In the genomic region with DNA sequence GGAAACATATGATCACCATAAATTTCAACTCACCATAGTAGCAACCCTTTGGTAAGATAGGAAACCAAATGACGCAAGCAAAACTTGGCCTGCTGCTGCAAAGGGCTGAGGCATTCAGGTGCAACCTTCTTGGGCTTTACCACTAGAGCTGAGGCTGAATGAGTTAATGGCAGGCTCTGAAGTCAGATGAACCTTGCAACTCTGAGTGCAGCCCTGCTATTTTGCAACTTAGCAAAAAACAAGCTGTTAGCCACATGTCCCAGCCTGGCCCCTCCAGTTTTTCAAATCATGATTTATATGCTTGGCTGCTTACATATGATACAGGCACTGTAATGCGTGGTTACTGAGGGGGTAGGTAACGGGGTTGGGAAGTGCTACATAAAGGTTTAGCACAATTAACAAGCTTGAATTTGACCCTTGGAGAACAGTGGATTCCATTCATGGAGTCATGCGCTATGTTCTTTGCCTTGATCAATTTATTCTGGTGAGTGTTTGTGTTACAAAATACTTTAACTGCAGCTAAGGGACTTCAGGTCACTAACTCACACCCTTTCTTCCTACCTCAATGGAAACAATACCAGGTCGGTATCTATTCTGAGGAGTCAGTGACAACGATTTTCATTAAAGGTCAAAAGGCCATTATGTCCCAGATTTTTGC, we compare ENCODE assay signal across 26 cellular contexts.
DNase-seq lines count a peak whose midpoint lies in the region; ATAC-seq and TF ChIP-seq lines count a peak whose summit lies in the region.
"Had no signal": no experiment of that assay in that cellular context is flagged by ENCODE, and none has a peak within 500 bp of the region (broad histone marks: within the 10 kb centered on the region; RNA-seq: fewer than 3 reads in every experiment).

No MANE protein-coding gene starts in this region.

- H4K20me1 ChIP-seq in MM.1S (ENCODE audit: insufficient read depth, low read length) (no peaks in the 10 kb centered on the region), PC-9 (ENCODE audit: insufficient read depth) (no peaks in the 10 kb centered on the region)

- H3K9me3 ChIP-seq in MM.1S (replicated peaks; ENCODE audit: insufficient read depth, low read length) = no peaks in the 10 kb centered on the region
- no peaks in the 10 kb centered on the region for H3K9me3 ChIP-seq in PC-9 (ENCODE audit: insufficient read depth, low read depth)
- H3K9me3 ChIP-seq: breast epithelium, lower lobe of right lung, SK-N-SH had no signal

- H3K9ac ChIP-seq in MM.1S (ENCODE audit: low read length) = no peak overlapping the region
- H3K9ac ChIP-seq: SK-N-SH had no signal

- peak; percentile 40 for ATAC-seq in GM18867 (IDR thresholded peaks at IDR 0.05; ENCODE audit: unreplicated experiment)
- ATAC-seq in HG02870 (IDR thresholded peaks at IDR 0.05; ENCODE audit: unreplicated experiment) = no peak
- ATAC-seq: activated T-cell treated with anti-CD3 and anti-CD28 coated beads, Interleukin-2, amount 50 U/mL, for 4 hours; lower lobe of right lung; naive thymus-derived CD4-positive, alpha-beta T cell had no signal

- POLR2A ChIA-PET in PC-9 (lab: Charles Lee; ENCODE audit: unreplicated experiment) = no interaction called here

- TF ChIP-seq CTCF in MM.1S (IDR thresholded peaks at IDR 0.05; ENCODE audit: low read length) (no peak), foreskin fibroblast (IDR thresholded peaks at IDR 0.05; ENCODE audit: low read depth, low read length) (no peak), PC-9 (conservative IDR thresholded peaks at IDR 0.05) (no peak)

- H3K79me2 ChIP-seq in MM.1S (ENCODE audit: low read length) (no peaks in the 10 kb centered on the region), PC-9 (ENCODE audit: low read depth) (no peaks in the 10 kb centered on the region)

- DNase-seq in MM.1S (peak; percentile 75), foreskin fibroblast (peak; percentile 52 to 67), skeletal muscle cell (ENCODE audit: low read depth) (peak; percentile 52), NCI-H226 (no peak), PC-9 (no peak)
- DNase-seq: activated B cell treated with CpG ODN at 0.5 μM for 24 hours; activated CD4-positive, alpha-beta T cell treated with anti-CD3 and anti-CD28 coated beads, Interleukin-2, amount 10 ng/mL, durations not matched to agents 7 days and 5 days; activated gamma-delta T cell; activated naive CD8-positive, alpha-beta T cell treated with anti-CD3 and anti-CD28 coated beads for 36 hours; activated T-cell treated with anti-CD3 and anti-CD28 coated beads, Interleukin-2, amount 50 U/mL, for 4 hours; anterior cingulate cortex; Calu3; lower lobe of right lung; naive thymus-derived CD4-positive, alpha-beta T cell; NCI-H2081; NCI-H510A; OCI-M1; SK-N-SH; stimulated activated CD4-positive, alpha-beta T cell treated with anti-CD3 and anti-CD28 coated beads, Interleukin-15, amount 100 ng/mL, for 24 hours; stimulated activated CD4-positive, alpha-beta T cell treated with anti-CD3 and anti-CD28 coated beads, Interleukin-4, amount 100 ng/mL, for 4 hours; substantia nigra; trophoblast cell had no signal

- no peak overlapping the region for H3K4me3 ChIP-seq in MM.1S (ENCODE audit: low read length)
- no peak overlapping the region for H3K4me3 ChIP-seq in foreskin fibroblast (ENCODE audit: low read depth in 1 of 2, low read length in 2 of 2)
- H3K4me3 ChIP-seq in skeletal muscle cell (ENCODE audit: low read depth, low read length) = no peak overlapping the region
- H3K4me3 ChIP-seq in PC-9 = no peak overlapping the region
- H3K4me3 ChIP-seq: breast epithelium, lower lobe of right lung had no signal

- intact Hi-C loops in PC-9 (cut with micrococcal nuclease; ENCODE audit: unreplicated experiment) = no loop called here

- H3K27me3 ChIP-seq in MM.1S (replicated peaks; ENCODE audit: insufficient read depth, low read length) (no peaks in the 10 kb centered on the region), PC-9 (ENCODE audit: insufficient read depth, low read depth) (peaks cover 9% of the 10 kb centered on the region)
- H3K27me3 ChIP-seq: breast epithelium had no signal

- 0 out of 2 replicates have a peak overlapping the region, but pooled peaks have one; percentile 6 for H3K4me2 ChIP-seq in MM.1S (ENCODE audit: low read depth, low read length)
- no peak overlapping the region for H3K4me2 ChIP-seq in PC-9
- H3K4me2 ChIP-seq: SK-N-SH had no signal

- H3K4me1 ChIP-seq in MM.1S (ENCODE audit: low read length) (peaks cover 52% of the 10 kb centered on the region), PC-9 (replicated peaks; ENCODE audit: insufficient read depth) (no peaks in the 10 kb centered on the region)
- H3K4me1 ChIP-seq: breast epithelium, lower lobe of right lung had no signal

- H3K27ac ChIP-seq in MM.1S (ENCODE audit: low read length) (peak overlapping the region; percentile 57), PC-9 (no peak overlapping the region)
- H3K27ac ChIP-seq: HL-60, lower lobe of right lung had no signal

- CTCF ChIA-PET in PC-9 (lab: Charles Lee) = no interaction called here

- 0 out of 2 replicates have a peak overlapping the region, but pooled peaks have one; percentile 2 for H2AFZ ChIP-seq in MM.1S (ENCODE audit: low read length)
- H2AFZ ChIP-seq in PC-9 = no peak overlapping the region

- peaks cover 25% of the 10 kb centered on the region for H3F3A ChIP-seq in MM.1S (ENCODE audit: insufficient read depth, low read length)
- no peaks in the 10 kb centered on the region for H3F3A ChIP-seq in PC-9 (ENCODE audit: insufficient read depth, low read depth)

- no peaks in the 10 kb centered on the region for H3K9me2 ChIP-seq in MM.1S (replicated peaks; ENCODE audit: insufficient read depth, low read length)
- no peaks in the 10 kb centered on the region for H3K9me2 ChIP-seq in PC-9 (ENCODE audit: insufficient read depth)
- H3K9me2 ChIP-seq: SK-N-SH had no signal

- no TSS peak for BruUV-seq in PC-9 (replicated peaks; lab: Mats Ljungman, UMichigan)

- no peaks in the 10 kb centered on the region for H3K36me3 ChIP-seq in MM.1S (replicated peaks; ENCODE audit: insufficient read depth, low read length)
- H3K36me3 ChIP-seq in PC-9 (ENCODE audit: low read depth) = no peaks in the 10 kb centered on the region
- H3K36me3 ChIP-seq: breast epithelium, lower lobe of right lung had no signal

Comparison
In these comparisons a context has a peak if more than half of its experiments do, and no peak if none do; other contexts are left out.
1. DNase-seq: peak in MM.1S (single experiment), foreskin fibroblast (2 of 2) and skeletal muscle cell (single experiment); none in NCI-H226 (single experiment) and PC-9 (0 of 2).